Comparison of ENCODE assay signal across 1 cellular context in the genomic region with DNA sequence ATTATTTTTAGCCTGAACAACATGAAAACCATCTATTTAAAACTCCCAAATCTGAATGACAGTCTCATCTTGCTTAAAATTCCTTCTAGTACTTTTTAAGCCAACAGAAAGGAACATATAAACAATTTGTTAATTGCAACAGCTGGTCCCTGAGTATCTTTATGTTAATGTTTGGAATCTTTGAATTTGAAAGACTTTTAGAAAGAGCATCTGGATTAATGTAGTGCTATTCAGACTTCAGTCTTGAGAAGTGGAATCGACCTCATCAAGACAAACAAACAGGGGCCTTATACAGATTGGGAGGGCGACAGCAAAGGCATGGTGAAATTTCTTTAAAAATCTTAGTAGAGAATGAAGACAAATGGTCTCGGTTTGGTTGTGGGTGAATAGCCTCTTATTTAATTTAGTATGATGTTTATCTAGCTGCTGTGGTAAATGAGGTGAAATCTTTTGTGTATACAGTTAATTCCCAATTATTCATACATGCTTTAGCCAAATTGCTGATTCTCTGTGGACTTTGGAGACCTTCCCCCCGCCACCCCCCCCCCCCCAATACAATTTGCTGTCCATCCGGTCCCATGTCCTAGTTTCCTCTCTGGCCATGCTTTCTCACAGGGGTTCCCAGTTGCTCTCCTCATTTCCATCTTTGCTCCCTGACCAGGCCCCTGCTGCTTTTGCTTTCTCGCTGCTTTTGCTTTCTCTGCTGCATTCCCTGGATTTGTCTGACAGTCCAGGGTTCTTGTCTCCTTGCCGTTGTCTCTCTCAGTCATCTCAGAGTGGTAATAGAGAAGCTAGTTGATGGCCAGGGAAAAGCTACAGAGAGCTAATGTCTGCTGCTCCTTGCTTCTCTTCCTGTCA.
TF ChIP-seq lines count a peak whose summit lies in the region.

No MANE protein-coding gene starts in this region.

TF ChIP-seq in HepG2, 621 proteins besides CTCF, POLR2A, EP300 and RAD21 (continued from another document):
- no peak for TF ChIP-seq ZNF282 (IDR thresholded peaks at IDR 0.05; ENCODE audit: partially characterized antibody)
- TF ChIP-seq ZNF773 (CRISPR knock-in tag; IDR thresholded peaks at IDR 0.05; ENCODE audit: borderline replicate concordance): no peak
- TF ChIP-seq GTF2F1 (IDR thresholded peaks at IDR 0.05; ENCODE audit: low read length): no peak
- peak; percentile 90 for TF ChIP-seq HNRNPK (IDR thresholded peaks at IDR 0.05; ENCODE audit: low read depth, low read length, poor library complexity, severe bottlenecking)
- TF ChIP-seq, protein P1, sequence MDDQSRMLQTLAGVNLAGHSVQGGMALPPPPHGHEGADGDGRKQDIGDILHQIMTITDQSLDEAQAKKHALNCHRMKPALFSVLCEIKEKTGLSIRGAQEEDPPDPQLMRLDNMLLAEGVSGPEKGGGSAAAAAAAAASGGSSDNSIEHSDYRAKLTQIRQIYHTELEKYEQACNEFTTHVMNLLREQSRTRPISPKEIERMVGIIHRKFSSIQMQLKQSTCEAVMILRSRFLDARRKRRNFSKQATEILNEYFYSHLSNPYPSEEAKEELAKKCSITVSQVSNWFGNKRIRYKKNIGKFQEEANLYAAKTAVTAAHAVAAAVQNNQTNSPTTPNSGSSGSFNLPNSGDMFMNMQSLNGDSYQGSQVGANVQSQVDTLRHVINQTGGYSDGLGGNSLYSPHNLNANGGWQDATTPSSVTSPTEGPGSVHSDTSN (CRISPR knock-in tag; IDR thresholded peaks at IDR 0.05; ENCODE audit: borderline replicate concordance): no peak
- no peak for TF ChIP-seq SETDB1 (CRISPR knock-in tag; IDR thresholded peaks at IDR 0.05; ENCODE audit: borderline replicate concordance)
- no peak for TF ChIP-seq HMG20A (CRISPR knock-in tag; IDR thresholded peaks at IDR 0.05; ENCODE audit: borderline replicate concordance)
- TF ChIP-seq AGO2 (optimal IDR thresholded peaks at IDR 0.05; ENCODE audit: low read depth, low read length): peak; percentile 67
- TF ChIP-seq, protein P2, sequence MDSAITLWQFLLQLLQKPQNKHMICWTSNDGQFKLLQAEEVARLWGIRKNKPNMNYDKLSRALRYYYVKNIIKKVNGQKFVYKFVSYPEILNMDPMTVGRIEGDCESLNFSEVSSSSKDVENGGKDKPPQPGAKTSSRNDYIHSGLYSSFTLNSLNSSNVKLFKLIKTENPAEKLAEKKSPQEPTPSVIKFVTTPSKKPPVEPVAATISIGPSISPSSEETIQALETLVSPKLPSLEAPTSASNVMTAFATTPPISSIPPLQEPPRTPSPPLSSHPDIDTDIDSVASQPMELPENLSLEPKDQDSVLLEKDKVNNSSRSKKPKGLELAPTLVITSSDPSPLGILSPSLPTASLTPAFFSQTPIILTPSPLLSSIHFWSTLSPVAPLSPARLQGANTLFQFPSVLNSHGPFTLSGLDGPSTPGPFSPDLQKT (CRISPR knock-in tag; IDR thresholded peaks at IDR 0.05; ENCODE audit: borderline replicate concordance): no peak
- TF ChIP-seq EED (CRISPR knock-in tag; IDR thresholded peaks at IDR 0.05): no peak
- no peak for TF ChIP-seq KAT7 (CRISPR knock-in tag; IDR thresholded peaks at IDR 0.05; ENCODE audit: borderline replicate concordance)
- no peak for TF ChIP-seq ATAD3A (CRISPR knock-in tag; IDR thresholded peaks at IDR 0.05)
- no peak for TF ChIP-seq KDM2A (CRISPR knock-in tag; IDR thresholded peaks at IDR 0.05; ENCODE audit: borderline replicate concordance, low read depth)
- no peak for TF ChIP-seq ZNF841 (CRISPR knock-in tag; IDR thresholded peaks at IDR 0.05; ENCODE audit: borderline replicate concordance)
- no peak for TF ChIP-seq CEBPG (CRISPR knock-in tag; IDR thresholded peaks at IDR 0.05)
- no peak for TF ChIP-seq MLLT10 (CRISPR knock-in tag; IDR thresholded peaks at IDR 0.05)
TF ChIP-seq in HepG2: peak in this region for 5.
